9 cellular contexts compared by ENCODE assay signal in genomic region chr4:108922191-108922590, GRCh38.
"Had no signal": no experiment of that assay in that cellular context is flagged by ENCODE, and none has a peak within 500 bp of the region (broad histone marks: within the 10 kb centered on the region; RNA-seq: fewer than 3 reads in every experiment).

No MANE protein-coding gene starts in this region.

- DNase-seq: GM23248, GOT3, H7, HFFc6 had no signal

- H3K4me1 Mint-ChIP-seq: IgD-negative memory B cell had no signal

- H3K9me3 Mint-ChIP-seq: HFFc6, IgD-negative memory B cell had no signal

- H3K36me3 ChIP-seq: HAP-1 had no signal

- ATAC-seq: HCT116, HepG2 had no signal

- H3K4me3 ChIP-seq: GM23248, HAP-1 had no signal

- H3K4me3 Mint-ChIP-seq: HFFc6, IgD-negative memory B cell had no signal

- H3K27ac ChIP-seq: GM23248, HL-60 had no signal

- H2AFZ ChIP-seq: GM23248 had no signal

- H3K9ac ChIP-seq: GM23248 had no signal

- H3K36me3 Mint-ChIP-seq: IgD-negative memory B cell had no signal

- H3K27me3 Mint-ChIP-seq: IgD-negative memory B cell had no signal

- H3K9me3 ChIP-seq: HAP-1 had no signal

- H3K27ac Mint-ChIP-seq: HFFc6, IgD-negative memory B cell had no signal
